In the genomic region with DNA sequence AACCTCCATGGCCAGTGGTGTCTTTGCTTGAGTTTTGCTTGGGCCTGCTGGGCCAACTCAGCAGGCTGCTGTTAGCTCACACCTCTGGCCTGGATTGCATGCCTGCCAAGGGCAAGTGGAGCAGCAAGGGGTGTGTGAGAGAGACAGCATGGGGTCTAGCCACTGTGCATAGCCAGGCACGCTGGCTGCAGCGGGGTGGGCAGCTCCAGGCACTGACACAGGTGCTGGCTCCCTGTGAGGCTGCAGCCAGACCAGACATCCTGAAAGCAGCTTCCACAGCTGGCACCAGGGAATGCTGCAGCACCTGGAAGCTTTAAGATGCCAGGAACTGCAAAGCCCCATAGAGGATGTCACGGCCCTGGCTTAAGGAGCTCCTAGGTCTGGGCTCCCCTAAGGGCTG, we compare ENCODE assay signal across 2 cellular contexts.
TF ChIP-seq lines count a peak whose summit lies in the region.

No MANE protein-coding gene starts in this region.

TF ChIP-seq in GM23338, 12 proteins besides CTCF, POLR2A, EP300 and RAD21 (continues in another document):
- TF ChIP-seq ZNF114 (CRISPR knock-in tag; IDR thresholded peaks at IDR 0.05) (no peak), ZNF331 (CRISPR knock-in tag; IDR thresholded peaks at IDR 0.05; ENCODE audit: low read depth) (no peak), EZH2phosphoT487 (IDR thresholded peaks at IDR 0.05; ENCODE audit: unreplicated experiment) (no peak), EZH2 (IDR thresholded peaks at IDR 0.05; ENCODE audit: low read depth, unreplicated experiment) (no peak), NANOG (IDR thresholded peaks at IDR 0.05; ENCODE audit: borderline replicate concordance) (no peak), JUNB (IDR thresholded peaks at IDR 0.05; ENCODE audit: unreplicated experiment) (no peak), STAT1 (IDR thresholded peaks at IDR 0.05; ENCODE audit: unreplicated experiment) (no peak)
- TF ChIP-seq, protein P1, sequence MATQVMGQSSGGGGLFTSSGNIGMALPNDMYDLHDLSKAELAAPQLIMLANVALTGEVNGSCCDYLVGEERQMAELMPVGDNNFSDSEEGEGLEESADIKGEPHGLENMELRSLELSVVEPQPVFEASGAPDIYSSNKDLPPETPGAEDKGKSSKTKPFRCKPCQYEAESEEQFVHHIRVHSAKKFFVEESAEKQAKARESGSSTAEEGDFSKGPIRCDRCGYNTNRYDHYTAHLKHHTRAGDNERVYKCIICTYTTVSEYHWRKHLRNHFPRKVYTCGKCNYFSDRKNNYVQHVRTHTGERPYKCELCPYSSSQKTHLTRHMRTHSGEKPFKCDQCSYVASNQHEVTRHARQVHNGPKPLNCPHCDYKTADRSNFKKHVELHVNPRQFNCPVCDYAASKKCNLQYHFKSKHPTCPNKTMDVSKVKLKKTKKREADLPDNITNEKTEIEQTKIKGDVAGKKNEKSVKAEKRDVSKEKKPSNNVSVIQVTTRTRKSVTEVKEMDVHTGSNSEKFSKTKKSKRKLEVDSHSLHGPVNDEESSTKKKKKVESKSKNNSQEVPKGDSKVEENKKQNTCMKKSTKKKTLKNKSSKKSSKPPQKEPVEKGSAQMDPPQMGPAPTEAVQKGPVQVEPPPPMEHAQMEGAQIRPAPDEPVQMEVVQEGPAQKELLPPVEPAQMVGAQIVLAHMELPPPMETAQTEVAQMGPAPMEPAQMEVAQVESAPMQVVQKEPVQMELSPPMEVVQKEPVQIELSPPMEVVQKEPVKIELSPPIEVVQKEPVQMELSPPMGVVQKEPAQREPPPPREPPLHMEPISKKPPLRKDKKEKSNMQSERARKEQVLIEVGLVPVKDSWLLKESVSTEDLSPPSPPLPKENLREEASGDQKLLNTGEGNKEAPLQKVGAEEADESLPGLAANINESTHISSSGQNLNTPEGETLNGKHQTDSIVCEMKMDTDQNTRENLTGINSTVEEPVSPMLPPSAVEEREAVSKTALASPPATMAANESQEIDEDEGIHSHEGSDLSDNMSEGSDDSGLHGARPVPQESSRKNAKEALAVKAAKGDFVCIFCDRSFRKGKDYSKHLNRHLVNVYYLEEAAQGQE (IDR thresholded peaks at IDR 0.05; ENCODE audit: unreplicated experiment), result no peak
- TF ChIP-seq, protein P2, sequence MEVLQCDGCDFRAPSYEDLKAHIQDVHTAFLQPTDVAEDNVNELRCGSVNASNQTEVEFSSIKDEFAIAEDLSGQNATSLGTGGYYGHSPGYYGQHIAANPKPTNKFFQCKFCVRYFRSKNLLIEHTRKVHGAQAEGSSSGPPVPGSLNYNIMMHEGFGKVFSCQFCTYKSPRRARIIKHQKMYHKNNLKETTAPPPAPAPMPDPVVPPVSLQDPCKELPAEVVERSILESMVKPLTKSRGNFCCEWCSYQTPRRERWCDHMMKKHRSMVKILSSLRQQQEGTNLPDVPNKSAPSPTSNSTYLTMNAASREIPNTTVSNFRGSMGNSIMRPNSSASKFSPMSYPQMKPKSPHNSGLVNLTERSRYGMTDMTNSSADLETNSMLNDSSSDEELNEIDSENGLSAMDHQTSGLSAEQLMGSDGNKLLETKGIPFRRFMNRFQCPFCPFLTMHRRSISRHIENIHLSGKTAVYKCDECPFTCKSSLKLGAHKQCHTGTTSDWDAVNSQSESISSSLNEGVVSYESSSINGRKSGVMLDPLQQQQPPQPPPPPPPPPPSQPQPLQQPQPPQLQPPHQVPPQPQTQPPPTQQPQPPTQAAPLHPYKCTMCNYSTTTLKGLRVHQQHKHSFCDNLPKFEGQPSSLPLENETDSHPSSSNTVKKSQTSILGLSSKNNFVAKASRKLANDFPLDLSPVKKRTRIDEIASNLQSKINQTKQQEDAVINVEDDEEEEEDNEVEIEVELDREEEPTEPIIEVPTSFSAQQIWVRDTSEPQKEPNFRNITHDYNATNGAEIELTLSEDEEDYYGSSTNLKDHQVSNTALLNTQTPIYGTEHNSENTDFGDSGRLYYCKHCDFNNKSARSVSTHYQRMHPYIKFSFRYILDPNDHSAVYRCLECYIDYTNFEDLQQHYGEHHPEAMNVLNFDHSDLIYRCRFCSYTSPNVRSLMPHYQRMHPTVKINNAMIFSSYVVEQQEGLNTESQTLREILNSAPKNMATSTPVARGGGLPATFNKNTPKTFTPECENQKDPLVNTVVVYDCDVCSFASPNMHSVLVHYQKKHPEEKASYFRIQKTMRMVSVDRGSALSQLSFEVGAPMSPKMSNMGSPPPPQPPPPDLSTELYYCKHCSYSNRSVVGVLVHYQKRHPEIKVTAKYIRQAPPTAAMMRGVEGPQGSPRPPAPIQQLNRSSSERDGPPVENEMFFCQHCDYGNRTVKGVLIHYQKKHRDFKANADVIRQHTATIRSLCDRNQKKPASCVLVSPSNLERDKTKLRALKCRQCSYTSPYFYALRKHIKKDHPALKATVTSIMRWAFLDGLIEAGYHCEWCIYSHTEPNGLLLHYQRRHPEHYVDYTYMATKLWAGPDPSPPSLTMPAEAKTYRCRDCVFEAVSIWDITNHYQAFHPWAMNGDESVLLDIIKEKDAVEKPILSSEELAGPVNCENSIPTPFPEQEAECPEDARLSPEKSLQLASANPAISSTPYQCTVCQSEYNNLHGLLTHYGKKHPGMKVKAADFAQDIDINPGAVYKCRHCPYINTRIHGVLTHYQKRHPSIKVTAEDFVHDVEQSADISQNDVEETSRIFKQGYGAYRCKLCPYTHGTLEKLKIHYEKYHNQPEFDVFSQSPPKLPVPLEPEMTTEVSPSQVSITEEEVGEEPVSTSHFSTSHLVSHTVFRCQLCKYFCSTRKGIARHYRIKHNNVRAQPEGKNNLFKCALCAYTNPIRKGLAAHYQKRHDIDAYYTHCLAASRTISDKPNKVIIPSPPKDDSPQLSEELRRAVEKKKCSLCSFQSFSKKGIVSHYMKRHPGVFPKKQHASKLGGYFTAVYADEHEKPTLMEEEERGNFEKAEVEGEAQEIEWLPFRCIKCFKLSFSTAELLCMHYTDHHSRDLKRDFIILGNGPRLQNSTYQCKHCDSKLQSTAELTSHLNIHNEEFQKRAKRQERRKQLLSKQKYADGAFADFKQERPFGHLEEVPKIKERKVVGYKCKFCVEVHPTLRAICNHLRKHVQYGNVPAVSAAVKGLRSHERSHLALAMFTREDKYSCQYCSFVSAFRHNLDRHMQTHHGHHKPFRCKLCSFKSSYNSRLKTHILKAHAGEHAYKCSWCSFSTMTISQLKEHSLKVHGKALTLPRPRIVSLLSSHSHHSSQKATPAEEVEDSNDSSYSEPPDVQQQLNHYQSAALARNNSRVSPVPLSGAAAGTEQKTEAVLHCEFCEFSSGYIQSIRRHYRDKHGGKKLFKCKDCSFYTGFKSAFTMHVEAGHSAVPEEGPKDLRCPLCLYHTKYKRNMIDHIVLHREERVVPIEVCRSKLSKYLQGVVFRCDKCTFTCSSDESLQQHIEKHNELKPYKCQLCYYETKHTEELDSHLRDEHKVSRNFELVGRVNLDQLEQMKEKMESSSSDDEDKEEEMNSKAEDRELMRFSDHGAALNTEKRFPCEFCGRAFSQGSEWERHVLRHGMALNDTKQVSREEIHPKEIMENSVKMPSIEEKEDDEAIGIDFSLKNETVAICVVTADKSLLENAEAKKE (CRISPR knock-in tag; IDR thresholded peaks at IDR 0.05), result no peak
- TF ChIP-seq, protein P3, sequence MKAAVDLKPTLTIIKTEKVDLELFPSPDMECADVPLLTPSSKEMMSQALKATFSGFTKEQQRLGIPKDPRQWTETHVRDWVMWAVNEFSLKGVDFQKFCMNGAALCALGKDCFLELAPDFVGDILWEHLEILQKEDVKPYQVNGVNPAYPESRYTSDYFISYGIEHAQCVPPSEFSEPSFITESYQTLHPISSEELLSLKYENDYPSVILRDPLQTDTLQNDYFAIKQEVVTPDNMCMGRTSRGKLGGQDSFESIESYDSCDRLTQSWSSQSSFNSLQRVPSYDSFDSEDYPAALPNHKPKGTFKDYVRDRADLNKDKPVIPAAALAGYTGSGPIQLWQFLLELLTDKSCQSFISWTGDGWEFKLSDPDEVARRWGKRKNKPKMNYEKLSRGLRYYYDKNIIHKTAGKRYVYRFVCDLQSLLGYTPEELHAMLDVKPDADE (IDR thresholded peaks at IDR 0.05), result no peak

TF ChIP-seq in IMR-90, 13 proteins besides CTCF, POLR2A, EP300 and RAD21:
- TF ChIP-seq, protein P4, sequence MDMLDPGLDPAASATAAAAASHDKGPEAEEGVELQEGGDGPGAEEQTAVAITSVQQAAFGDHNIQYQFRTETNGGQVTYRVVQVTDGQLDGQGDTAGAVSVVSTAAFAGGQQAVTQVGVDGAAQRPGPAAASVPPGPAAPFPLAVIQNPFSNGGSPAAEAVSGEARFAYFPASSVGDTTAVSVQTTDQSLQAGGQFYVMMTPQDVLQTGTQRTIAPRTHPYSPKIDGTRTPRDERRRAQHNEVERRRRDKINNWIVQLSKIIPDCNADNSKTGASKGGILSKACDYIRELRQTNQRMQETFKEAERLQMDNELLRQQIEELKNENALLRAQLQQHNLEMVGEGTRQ (IDR thresholded peaks at IDR 0.05; ENCODE audit: low read depth, low read length), result no peak
- no peak for TF ChIP-seq RCOR1 (IDR thresholded peaks at IDR 0.05; ENCODE audit: insufficient replicate concordance, low read length)
